1 cellular context compared by ENCODE assay signal in the genomic region with DNA sequence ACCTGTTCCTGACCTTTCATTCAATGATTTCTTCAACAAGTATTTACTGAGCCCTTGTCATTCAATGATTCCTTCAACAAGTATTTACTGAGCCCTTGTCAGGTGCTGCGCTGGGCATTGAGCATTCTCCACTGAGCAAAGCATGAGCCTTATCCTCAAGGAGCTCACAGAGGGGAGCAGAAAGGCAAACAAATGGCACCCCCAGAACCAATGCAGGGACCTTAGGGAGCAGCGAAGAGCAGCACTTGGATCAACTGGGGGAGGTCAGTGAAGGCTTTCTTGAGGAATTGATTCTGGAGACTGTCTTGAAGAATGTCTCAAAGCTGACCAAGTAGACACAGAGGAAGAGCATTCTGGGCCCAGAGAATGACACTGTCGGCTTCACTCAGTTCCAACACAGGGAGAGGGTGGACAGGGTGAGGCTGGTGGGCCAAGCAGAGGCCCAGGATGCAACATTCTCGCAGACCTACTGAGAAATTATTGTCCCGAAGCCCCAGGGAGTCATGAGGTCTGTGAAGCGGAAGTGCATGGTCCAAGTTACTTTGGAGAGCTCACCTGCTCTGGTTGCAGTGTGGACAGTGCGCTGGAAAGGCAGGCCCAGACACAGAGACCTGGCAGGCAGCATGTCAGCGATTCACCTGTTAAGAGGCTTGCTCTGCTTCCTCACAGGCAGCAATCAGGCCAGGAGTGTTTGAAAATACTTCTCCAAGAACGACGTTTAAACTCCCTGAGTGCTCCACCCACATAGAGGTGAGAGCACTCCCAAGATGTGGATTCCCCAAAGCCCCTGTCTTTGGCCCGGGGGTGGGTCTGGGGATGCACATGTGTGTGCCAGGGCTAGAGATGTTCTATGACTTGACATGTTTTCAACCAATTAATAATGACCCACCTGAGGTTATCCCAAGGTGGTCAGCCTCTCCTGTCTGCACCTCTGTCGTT.
TF ChIP-seq lines count a peak whose summit lies in the region.

No MANE protein-coding gene starts in this region.

TF ChIP-seq in IMR-90, 13 proteins besides CTCF, POLR2A, EP300 and RAD21:
- TF ChIP-seq CHD1 (IDR thresholded peaks at IDR 0.05; ENCODE audit: low read depth, low read length), result no peak
- TF ChIP-seq MAFK (IDR thresholded peaks at IDR 0.05; ENCODE audit: low read depth, low read length), result no peak
- no peak for TF ChIP-seq ELK1 (IDR thresholded peaks at IDR 0.05; ENCODE audit: borderline replicate concordance, low read depth, low read length)
- no peak for TF ChIP-seq BHLHE40 (IDR thresholded peaks at IDR 0.05; ENCODE audit: low read depth, low read length)
- no peak for TF ChIP-seq MAZ (IDR thresholded peaks at IDR 0.05; ENCODE audit: borderline replicate concordance, low read depth, low read length)
- no peak for TF ChIP-seq CEBPB (IDR thresholded peaks at IDR 0.05; ENCODE audit: low read depth, low read length)
- no peak for TF ChIP-seq NFE2L2 (IDR thresholded peaks at IDR 0.05; ENCODE audit: low read depth, low read length)
- no peak for TF ChIP-seq RCOR1 (IDR thresholded peaks at IDR 0.05; ENCODE audit: insufficient replicate concordance, low read length)
- no peak for TF ChIP-seq RFX5 (IDR thresholded peaks at IDR 0.05; ENCODE audit: low read depth, low read length)
- no peak for TF ChIP-seq SMC3 (IDR thresholded peaks at IDR 0.05; ENCODE audit: low read depth, low read length)
